1 cellular context compared by ENCODE assay signal in genomic region chr3:152858170-152858800, GRCh38.
TF ChIP-seq lines count a peak whose summit lies in the region.

No MANE protein-coding gene starts in this region.

TF ChIP-seq in endothelial cell of umbilical vein, 7 proteins besides CTCF, POLR2A, EP300 and RAD21:
- TF ChIP-seq POLR2AphosphoS5 (IDR thresholded peaks at IDR 0.05; ENCODE audit: insufficient read depth, low read depth, low read length) (no peak), MAX (IDR thresholded peaks at IDR 0.05; ENCODE audit: insufficient read depth, insufficient read length) (no peak), GATA2 (IDR thresholded peaks at IDR 0.05; ENCODE audit: insufficient read depth, insufficient read length, low read depth, low read length) (no peak), FOS (IDR thresholded peaks at IDR 0.05; ENCODE audit: borderline replicate concordance, insufficient read depth, low read length) (no peak), JUN (IDR thresholded peaks at IDR 0.05; ENCODE audit: borderline replicate concordance, insufficient read depth, insufficient read length, low read depth) (no peak), EZH2 (IDR thresholded peaks at IDR 0.05; ENCODE audit: borderline replicate concordance, low read depth, low read length, severe bottlenecking) (no peak), MYC (IDR thresholded peaks at IDR 0.05; ENCODE audit: low read depth, low read length) (no peak)
